11 cellular contexts compared by ENCODE assay signal in genomic region chr3:187802928-187803259, GRCh38. TPM values are rescaled to one million over a fixed set of nuclear protein-coding genes. Genes with fewer than 3 reads are reported as not detected.
A peak's percentile ranks its signal among the peaks of the same experiment; 100 is the strongest.
DNase-seq lines count a peak whose midpoint lies in the region; ATAC-seq and TF ChIP-seq lines count a peak whose summit lies in the region.
"Had no signal": no experiment of that assay in that cellular context is flagged by ENCODE, and none has a peak within 500 bp of the region (broad histone marks: within the 10 kb centered on the region; RNA-seq: fewer than 3 reads in every experiment).

No MANE protein-coding gene starts in this region.

- peaks cover 0 to 12% (median 0%) of the 10 kb centered on the region in 45 donors for H3K27me3 ChIP-seq in dorsolateral prefrontal cortex

- peak; percentile 53 to 56 for DNase-seq in activated CD4-positive, alpha-beta T cell treated with anti-CD3 and anti-CD28 coated beads for 4 hours
- DNase-seq in stimulated activated CD4-positive, alpha-beta T cell treated with anti-CD3 and anti-CD28 coated beads, Interleukin-1b, Interleukin-23, amount 100 ng/mL, for 48 hours = peak; percentile 86
- DNase-seq in dorsolateral prefrontal cortex (no peak), glomerular visceral epithelial cell (ENCODE audit: extremely low spot score) (no peak), HPDE6-E6E7 (ENCODE audit: extremely low spot score) (no peak), G401 (ENCODE audit: low spot score) (no peak)
- DNase-seq: cerebellar nuclear complex, NCI-H524 treated with DMSO at 0.1 percent for 48 hours had no signal

- intact Hi-C loops in dorsolateral prefrontal cortex (cut with DNase I) = no loop called here

- in situ Hi-C loops in G401 (cut with HindIII; ENCODE audit: low sequenced_read_pairs) = no loop called here

- no peak overlapping the region for H3K4me3 ChIP-seq in dorsolateral prefrontal cortex
- H3K4me3 ChIP-seq: lung had no signal

- ATAC-seq in GM18870 (IDR thresholded peaks at IDR 0.05; ENCODE audit: unreplicated experiment) (peak; percentile 93), HG02852 (IDR thresholded peaks at IDR 0.05; ENCODE audit: unreplicated experiment) (peak; percentile 89)

- H3K27ac ChIP-seq in dorsolateral prefrontal cortex = no peak overlapping the region

- no peak for TF ChIP-seq CTCF in dorsolateral prefrontal cortex (IDR thresholded peaks at IDR 0.05 in 54 of 56, conservative IDR thresholded peaks at IDR 0.05 in 2 of 56; ENCODE audit: low read depth in 1 of 56, partially characterized antibody in 56 of 56)

RNA-seq across cellular contexts. Expression of gene BCL6, which starts 57.6 kb away (rescaled TPM):
- 100 to 1,000 TPM in 54 of 120 experiments, 10 to 100 TPM in 66; 47.6 to 270 (median 94.0) TPM for total RNA-seq in dorsolateral prefrontal cortex
- total RNA-seq in G401 (2014; rRNA removed; shearing (Covaris generic)) = 0.18 and 1.3 TPM in 2 replicates

Comparison
In these comparisons a context has a peak if more than half of its experiments do, and no peak if none do; other contexts are left out.
1. DNase-seq: peak in activated CD4-positive, alpha-beta T cell treated with anti-CD3 and anti-CD28 coated beads for 4 hours (2 of 2) and stimulated activated CD4-positive, alpha-beta T cell treated with anti-CD3 and anti-CD28 coated beads, Interleukin-1b, Interleukin-23, amount 100 ng/mL, for 48 hours (single experiment); none in dorsolateral prefrontal cortex (0 of 10), glomerular visceral epithelial cell (single experiment), HPDE6-E6E7 (single experiment) and G401 (single experiment).
2. RNA of gene BCL6, which starts 57.6 kb away (total RNA-seq): 47.6 to 270 TPM in dorsolateral prefrontal cortex; 0.18 to 1.3 TPM in G401; every median in the first group is over 10 times any median in the second.